9 cellular contexts compared by ENCODE assay signal in genomic region chr11:128516467-128516778, GRCh38.
A peak's percentile ranks its signal among the peaks of the same experiment; 100 is the strongest.
DNase-seq lines count a peak whose midpoint lies in the region; ATAC-seq and TF ChIP-seq lines count a peak whose summit lies in the region.
"Had no signal": no experiment of that assay in that cellular context is flagged by ENCODE, and none has a peak within 500 bp of the region (broad histone marks: within the 10 kb centered on the region; RNA-seq: fewer than 3 reads in every experiment).

No MANE protein-coding gene starts in this region.

- H3K4me3 ChIP-seq in CD8-positive, alpha-beta T cell (ENCODE audit: low read depth, low read length), result peak overlapping the region; percentile 94
- H3K4me3 ChIP-seq in OCI-LY1 (ENCODE audit: low read depth, low read length, poor library complexity, severe bottlenecking), result peak overlapping the region; percentile 91
- H3K4me3 ChIP-seq in esophagus muscularis mucosa, result peak overlapping the region; percentile 67 to 88 (median 79)
- H3K4me3 ChIP-seq in rectal smooth muscle tissue (ENCODE audit: low read length), result peak overlapping the region; percentile 37

- H3K36me3 Mint-ChIP-seq in CD8-positive, alpha-beta T cell, result peaks cover 96% of the 10 kb centered on the region

- WGBS in esophagus muscularis mucosa, result 53% methylated on average over 3 of the region's 3 CpGs

- H3K4me2 ChIP-seq in OCI-LY1 (ENCODE audit: low read length), result peak overlapping the region; percentile 79

- no peaks in the 10 kb centered on the region for H3K27me3 ChIP-seq in CD8-positive, alpha-beta T cell (ENCODE audit: insufficient read depth, low read length)
- H3K27me3 ChIP-seq in OCI-LY1 (ENCODE audit: insufficient read depth, low read length) (no peaks in the 10 kb centered on the region), esophagus muscularis mucosa (no peaks in the 10 kb centered on the region), rectal smooth muscle tissue (ENCODE audit: control insufficient read depth, insufficient read depth, low read length) (no peaks in the 10 kb centered on the region)

- peaks cover 32% of the 10 kb centered on the region for H3K4me1 ChIP-seq in CD8-positive, alpha-beta T cell (ENCODE audit: insufficient read depth, low read length)
- H3K4me1 ChIP-seq in OCI-LY1 (ENCODE audit: insufficient read depth, low read length, severe bottlenecking) (peaks cover 72% of the 10 kb centered on the region), esophagus muscularis mucosa (peaks cover 78 to 95% (median 85%) of the 10 kb centered on the region in 4 donors), rectal smooth muscle tissue (ENCODE audit: control insufficient read depth, insufficient read depth, low read length) (peaks cover 6% of the 10 kb centered on the region)

- no peak for ATAC-seq in CD8-positive, alpha-beta T cell
- no peak for ATAC-seq in GM21723 (IDR thresholded peaks at IDR 0.05; ENCODE audit: unreplicated experiment)

- peaks cover 100% of the 10 kb centered on the region for H3K79me2 ChIP-seq in OCI-LY1 (ENCODE audit: insufficient read depth, low read length)

- peak overlapping the region; percentile 98 for H3K27ac Mint-ChIP-seq in CD8-positive, alpha-beta T cell

- intact Hi-C loops in CD8-positive, alpha-beta T cell (cut with DNase I, micrococcal nuclease), result loop anchor here (1.0 to 10.0 kb wide), 7 partner anchors 8 to 344 kb away; no protein-coding TSS in a partner anchor
- intact Hi-C loops in esophagus muscularis mucosa (cut with DNase I), result no loop called here

- no peaks in the 10 kb centered on the region for H3K27me3 Mint-ChIP-seq in CD8-positive, alpha-beta T cell (ENCODE audit: low read depth)

- TF ChIP-seq CTCF in CD8-positive, alpha-beta T cell (IDR thresholded peaks at IDR 0.05), result no peak
- TF ChIP-seq CTCF in OCI-LY1 (IDR thresholded peaks at IDR 0.05; ENCODE audit: low read length) (no peak), esophagus muscularis mucosa (IDR thresholded peaks at IDR 0.05) (no peak)

- H3K9ac ChIP-seq in OCI-LY1 (ENCODE audit: low read length) (peak overlapping the region; percentile 96; the same call in 1 of the 2 replicates), rectal smooth muscle tissue (ENCODE audit: low read length) (no peak overlapping the region)

- H4K20me1 ChIP-seq in OCI-LY1 (ENCODE audit: insufficient read depth, low read length), result no peaks in the 10 kb centered on the region

- no peak for TF ChIP-seq POLR2A in esophagus muscularis mucosa (IDR thresholded peaks at IDR 0.05; ENCODE audit: low read depth)

- no peaks in the 10 kb centered on the region for H3K9me3 ChIP-seq in CD8-positive, alpha-beta T cell (ENCODE audit: low read length)
- H3K9me3 ChIP-seq in OCI-LY1 (ENCODE audit: low read length), result no peaks in the 10 kb centered on the region
- H3K9me3 ChIP-seq in esophagus muscularis mucosa, result no peaks in the 10 kb centered on the region

- H2AFZ ChIP-seq in OCI-LY1 (ENCODE audit: low read length), result no peak overlapping the region

- POLR2A ChIA-PET in CD8-positive, alpha-beta T cell (lab: Charles Lee), result interaction anchor here (0.6 to 14.6 kb wide), 14 partner anchors 9 to 235 kb away, joined by 3 to 274 read pairs (median 37); no protein-coding TSS in a partner anchor

- no peak for DNase-seq in CD8-positive, alpha-beta T cell
- peak; percentile 80 for DNase-seq in esophagus muscularis mucosa (ENCODE audit: extremely low spot score)
- no peak for DNase-seq in NCI-H2029 (lab: John Stamatoyannopoulos, UW)
- no peak for DNase-seq in medulla oblongata (ENCODE audit: extremely low spot score)
- no peak for DNase-seq in NCI-H69 (lab: John Stamatoyannopoulos, UW)
- DNase-seq: stimulated activated naive CD4-positive, alpha-beta T cell had no signal

- peaks cover 24% of the 10 kb centered on the region for H3K36me3 ChIP-seq in CD8-positive, alpha-beta T cell (ENCODE audit: insufficient read depth, low read length)
- H3K36me3 ChIP-seq in OCI-LY1 (ENCODE audit: insufficient read depth, low read length) (peaks cover 95% of the 10 kb centered on the region), esophagus muscularis mucosa (peaks cover 0 to 16% (median 7%) of the 10 kb centered on the region in 4 donors), rectal smooth muscle tissue (ENCODE audit: control insufficient read depth, insufficient read depth, low read length) (peaks cover 7% of the 10 kb centered on the region)

- no peaks in the 10 kb centered on the region for H3K9me2 ChIP-seq in OCI-LY1 (ENCODE audit: low read depth, low read length)

- peaks cover 57% of the 10 kb centered on the region for H3K4me1 Mint-ChIP-seq in CD8-positive, alpha-beta T cell (ENCODE audit: low read depth)

- CTCF ChIA-PET in CD8-positive, alpha-beta T cell (lab: Charles Lee), result interaction anchor here (0.7 to 13.2 kb wide), 11 partner anchors 9 to 225 kb away, joined by 3 to 173 read pairs (median 4); no protein-coding TSS in a partner anchor

- no peak for TF ChIP-seq EP300 in esophagus muscularis mucosa (IDR thresholded peaks at IDR 0.05)

- peak overlapping the region; percentile 98 for H3K4me3 Mint-ChIP-seq in CD8-positive, alpha-beta T cell

- H3F3A ChIP-seq in OCI-LY1 (ENCODE audit: insufficient read depth, low read length), result no peaks in the 10 kb centered on the region

- H3K27ac ChIP-seq in CD8-positive, alpha-beta T cell (ENCODE audit: low read depth, low read length), result peak overlapping the region; percentile 91
- H3K27ac ChIP-seq in OCI-LY1 (ENCODE audit: low read depth, low read length, poor library complexity, severe bottlenecking), result peak overlapping the region; percentile 85
- peak overlapping the region in 2 of 4 donors; percentile 55 to 91 for H3K27ac ChIP-seq in esophagus muscularis mucosa (replicated peaks in 1 of 4)
- no peak overlapping the region for H3K27ac ChIP-seq in rectal smooth muscle tissue (ENCODE audit: low read depth, low read length)

- no peaks in the 10 kb centered on the region for H3K9me3 Mint-ChIP-seq in CD8-positive, alpha-beta T cell

Comparison
In these comparisons a context has a peak if more than half of its experiments do, and no peak if none do; other contexts are left out.
1. H3K4me3 ChIP-seq: peak in every context shown above with its lines; median percentile 94 in CD8-positive, alpha-beta T cell; 91 in OCI-LY1; 79 in esophagus muscularis mucosa; 37 in rectal smooth muscle tissue.